12 cellular contexts compared by ENCODE assay signal in genomic region chr17:75906143-75906884, GRCh38. TPM values are rescaled to one million over a fixed set of nuclear protein-coding genes. Genes with fewer than 3 reads are reported as not detected.
DNase-seq lines count a peak whose midpoint lies in the region; ATAC-seq, FAIRE-seq and TF ChIP-seq lines count a peak whose summit lies in the region.
"Had no signal": no experiment of that assay in that cellular context is flagged by ENCODE, and none has a peak within 500 bp of the region (broad histone marks: within the 10 kb centered on the region; RNA-seq: fewer than 3 reads in every experiment).

No MANE protein-coding gene starts in this region.

- TF ChIP-seq EP300 in A549 (IDR thresholded peaks at IDR 0.05): no peak
- TF ChIP-seq EP300 in K562 (IDR thresholded peaks at IDR 0.05; ENCODE audit: low read length): no peak

- H3K4me1 ChIP-seq in A549: peaks cover 22% of the 10 kb centered on the region
- H3K4me1 ChIP-seq in DND-41 (ENCODE audit: insufficient read depth, low read length): peaks cover 29% of the 10 kb centered on the region
- peaks cover 6 to 46% of the 10 kb centered on the region in 2 experiments; a peak in 4 of 5 replicates for H3K4me1 ChIP-seq in K562 (replicated peaks in 1 of 2; ENCODE audit: control insufficient read depth in 2 of 2, insufficient read depth in 2 of 2, low read length in 2 of 2)
- H3K4me1 ChIP-seq in smooth muscle cell (ENCODE audit: low read depth): peaks cover 16% of the 10 kb centered on the region

- no peaks in the 10 kb centered on the region for H3K27me3 Mint-ChIP-seq in natural killer cell (ENCODE audit: low read depth in 2 of 2)

- ATAC-seq in A549 (no peak), DND-41 (ENCODE audit: insufficient read depth, low read depth) (no peak), K562 (no peak), natural killer cell (no peak), GM18867 (IDR thresholded peaks at IDR 0.05; ENCODE audit: unreplicated experiment) (no peak)

- H3K9ac ChIP-seq in DND-41 (ENCODE audit: low read depth, low read length) (peak overlapping the region; percentile 81), K562 (ENCODE audit: insufficient read depth in 1 of 2, low read depth in 2 of 2, low read length in 2 of 2) (peak overlapping the region in 1 of 2 experiments; percentile 37; a peak in 1 of 4 replicates), smooth muscle cell (ENCODE audit: low read depth) (no peak overlapping the region)

- no peak for TF ChIP-seq RAD21 in A549 (conservative IDR thresholded peaks at IDR 0.05 in 1 of 2, IDR thresholded peaks at IDR 0.05 in 1 of 2)
- no peak for TF ChIP-seq RAD21 in K562 (CRISPR knock-in tag; conservative IDR thresholded peaks at IDR 0.05 in 1 of 2, IDR thresholded peaks at IDR 0.05 in 1 of 2)

- in situ Hi-C loops in K562 (cut with MboI) (loop anchor here (5.0 kb wide), 1 partner anchor 101 kb away; no protein-coding TSS in a partner anchor), GM13976 (cut with MboI; ENCODE audit: low sequenced_read_pairs, unreplicated experiment) (loop anchor here (25.0 kb wide), 1 partner anchor 381 kb away; no protein-coding TSS in a partner anchor)

- H2AFZ ChIP-seq in DND-41 (ENCODE audit: low read depth, low read length) (peak overlapping the region; percentile 64), K562 (ENCODE audit: low read depth, low read length) (peak overlapping the region; percentile 61; the same call in 1 of the 2 replicates), smooth muscle cell (ENCODE audit: low read depth) (no peak overlapping the region)

- peaks cover 4% of the 10 kb centered on the region for H3F3A ChIP-seq in smooth muscle cell (ENCODE audit: low read depth)

- TF ChIP-seq POLR2A in A549 (IDR thresholded peaks at IDR 0.05; ENCODE audit: low read length) (no peak), K562 (conservative IDR thresholded peaks at IDR 0.05) (no peak)

- H3K79me2 ChIP-seq in DND-41 (ENCODE audit: insufficient read depth, low read length) (peaks cover 27% of the 10 kb centered on the region), K562 (ENCODE audit: control insufficient read depth, insufficient read depth, low read length) (peaks cover 20% of the 10 kb centered on the region), smooth muscle cell (ENCODE audit: low read depth) (peaks cover 7% of the 10 kb centered on the region)

- no TSS peak for BruUV-seq in K562 (replicated peaks; lab: Mats Ljungman, UMichigan)

- FAIRE-seq in A549 (lab: Jason Lieb, UNC) (no peak), K562 (lab: Jason Lieb, UNC) (no peak)
- FAIRE-seq: D721Med, GM12892, RCC 7860 had no signal

- no peak for TF ChIP-seq CTCF in A549 (IDR thresholded peaks at IDR 0.05)
- TF ChIP-seq CTCF in DND-41 (IDR thresholded peaks at IDR 0.05; ENCODE audit: borderline replicate concordance, extremely low read depth, low read length, poor library complexity, severe bottlenecking): no peak
- TF ChIP-seq CTCF in K562 (IDR thresholded peaks at IDR 0.05 in 2 of 3, conservative IDR thresholded peaks at IDR 0.05 in 1 of 3; ENCODE audit: insufficient read depth in 2 of 3, low read depth in 1 of 3, low read length in 3 of 3): no peak
- no peak for TF ChIP-seq CTCF in natural killer cell (IDR thresholded peaks at IDR 0.05)
- no peak for TF ChIP-seq CTCF in smooth muscle cell (IDR thresholded peaks at IDR 0.05; ENCODE audit: borderline replicate concordance, insufficient read depth, poor library complexity, severe bottlenecking)
- TF ChIP-seq CTCF in GM13976 (IDR thresholded peaks at IDR 0.05; ENCODE audit: borderline replicate concordance, control extremely low read depth, extremely low read depth, insufficient read depth, missing control alignments): no peak

- CTCF ChIA-PET in A549 (lab: Yijun Ruan, JAX) (interaction anchor here (1.0 to 22.8 kb wide), 18 partner anchors 10 to 465 kb away, joined by 3 to 513 read pairs (median 5); partner anchors contain the start of genes CDK3, TRIM47, TRIM65 and UNC13D), K562 (lab: Yijun Ruan, JAX; ENCODE audit: low intra/inter-chr PET ratio) (interaction anchor here (0.6 to 3.9 kb wide), 2 partner anchors 99 to 391 kb away, joined by 3 to 47 read pairs; no protein-coding TSS in a partner anchor)

- WGBS in A549 (ENCODE audit: missing lambda C conversion rate): 92% methylated on average over 10 of the region's 10 CpGs
- 79% methylated on average over 6 of the region's 10 CpGs for whole genome bisulfite sequencing in K562 (ENCODE audit: insufficient coverage, low coverage, missing lambda C conversion rate)
- WGBS in smooth muscle cell (ENCODE audit: low lambda C conversion rate): 85% methylated on average over 10 of the region's 10 CpGs

- DNase-seq in A549 (ENCODE audit: low read depth in 1 of 2, low spot score in 1 of 2) (no peak), DND-41 (no peak), K562 (ENCODE audit: extremely low read depth in 1 of 4, low spot score in 3 of 4) (no peak), natural killer cell (no peak), SIG-M5 treated with dmso at 0.1 percent for 504 hours (lab: John Stamatoyannopoulos, UW; ENCODE audit: unreplicated experiment) (no peak), smooth muscle cell (lab: John Stamatoyannopoulos, UW; ENCODE audit: unreplicated experiment) (no peak), GM13976 (ENCODE audit: low spot score) (no peak)
- DNase-seq: NCI-H2081 had no signal

- peaks cover 0 to 14% of the 10 kb centered on the region in 2 donors for H3K4me1 Mint-ChIP-seq in natural killer cell

- H3K4me3 ChIP-seq in A549: no peak overlapping the region
- H3K4me3 ChIP-seq in DND-41 (ENCODE audit: low read depth in 1 of 2, low read length in 2 of 2): peak overlapping the region in 1 of 2 experiments; percentile 85; a peak in 1 of 4 replicates
- H3K4me3 ChIP-seq in K562: no peak overlapping the region
- H3K4me3 ChIP-seq in smooth muscle cell: no peak overlapping the region

- H3K9me3 ChIP-seq in A549 (no peaks in the 10 kb centered on the region), DND-41 (ENCODE audit: insufficient read depth, low read length, severe bottlenecking) (no peaks in the 10 kb centered on the region), K562 (replicated peaks; ENCODE audit: control insufficient read depth, insufficient read depth, low read depth, low read length) (no peaks in the 10 kb centered on the region), smooth muscle cell (replicated peaks; ENCODE audit: low read depth) (no peaks in the 10 kb centered on the region)

- peaks cover 20% of the 10 kb centered on the region for H3K36me3 ChIP-seq in DND-41 (ENCODE audit: insufficient read depth, low read length)
- peaks cover 22% of the 10 kb centered on the region; the same call in 2 of the 3 replicates for H3K36me3 ChIP-seq in K562 (ENCODE audit: control insufficient read depth, insufficient read depth, low read length)
- no peaks in the 10 kb centered on the region for H3K36me3 ChIP-seq in smooth muscle cell (ENCODE audit: low read depth)

- peak overlapping the region; percentile 75; the same call in 1 of the 3 replicates for H3K4me2 ChIP-seq in A549
- H3K4me2 ChIP-seq in DND-41 (ENCODE audit: insufficient read depth, low read length): peak overlapping the region; percentile 87; the same call in 1 of the 2 replicates
- no peak overlapping the region for H3K4me2 ChIP-seq in K562 (ENCODE audit: insufficient read depth, low read length)
- H3K4me2 ChIP-seq in smooth muscle cell: no peak overlapping the region

- POLR2A ChIA-PET in A549 (lab: Yijun Ruan, JAX): interaction anchor here (0.6 to 2.8 kb wide), 2 partner anchors 72 to 410 kb away, joined by 7 read pairs; partner anchors contain the start of genes ACOX1 and TEN1
- POLR2A ChIA-PET in K562 (lab: Yijun Ruan, JAX): interaction anchor here (1.5 to 1.6 kb wide), 2 partner anchors 16 to 102 kb away, joined by 3 to 5 read pairs; no protein-coding TSS in a partner anchor

- no peaks in the 10 kb centered on the region for H3K9me1 ChIP-seq in K562 (ENCODE audit: control insufficient read depth, insufficient read depth, low read length)

- H4K20me1 ChIP-seq in DND-41 (ENCODE audit: insufficient read depth, low read length) (no peaks in the 10 kb centered on the region), K562 (replicated peaks; ENCODE audit: control insufficient read depth, insufficient read depth, low read length) (no peaks in the 10 kb centered on the region), smooth muscle cell (ENCODE audit: low read depth) (no peaks in the 10 kb centered on the region)

- no peaks in the 10 kb centered on the region for H3K36me3 Mint-ChIP-seq in natural killer cell

- intact Hi-C loops in K562 (cut with micrococcal nuclease) (loop anchor here (5.0 kb wide), 1 partner anchor 81 kb away; no protein-coding TSS in a partner anchor), natural killer cell (cut with micrococcal nuclease) (no loop called here)

- H3K4me3 Mint-ChIP-seq in natural killer cell: peak overlapping the region; percentile 62

- H3K27ac ChIP-seq in A549: peak overlapping the region; percentile 27 to 93; a peak in 3 of 6 replicates
- H3K27ac ChIP-seq in DND-41 (ENCODE audit: low read length): peak overlapping the region; percentile 56
- no peak overlapping the region for H3K27ac ChIP-seq in K562 (ENCODE audit: extremely low read depth, low read depth, low read length)
- H3K27ac ChIP-seq in smooth muscle cell (ENCODE audit: low read depth): no peak overlapping the region

- H3K27ac Mint-ChIP-seq in natural killer cell: peak overlapping the region in 1 of 2 donors; percentile 75

- H3K27me3 ChIP-seq in DND-41 (ENCODE audit: insufficient read depth, low read length, poor library complexity) (no peaks in the 10 kb centered on the region), K562 (ENCODE audit: control insufficient read depth in 2 of 2, insufficient read depth in 2 of 2, low read length in 2 of 2) (no peaks in the 10 kb centered on the region), smooth muscle cell (ENCODE audit: low read depth) (no peaks in the 10 kb centered on the region)

- no peaks in the 10 kb centered on the region for H3K9me3 Mint-ChIP-seq in natural killer cell

RNA-seq across cellular contexts. Expression of gene MRPL38, which starts 1.6 kb away (rescaled TPM):
- polyA plus RNA-seq in A549 (2011; rRNA removed) (43.4 and 53.5 TPM in 2 replicates), A549 (2017; fragmentation: RNase III; extraction: RNeasy Plus Mini Kit Qiagen cat#74134 plus additional on column Dnase treatment) (102 to 105 TPM (median 104 TPM) in 3 replicates), K562 (2011; rRNA removed) (43.6 and 104 TPM in 2 replicates), K562 (2014; fragmentation: Illumina TruSeq; extraction: Trizol) (63.6 and 69.3 TPM in 2 replicates), K562 (2014; fragmentation: Nextera tagmentation; extraction: Ambion mirVana) (10 to 100 TPM in 1 of 2 experiments, 1 to 10 TPM in 1; 4.5 to 13.6 TPM), K562 (2014; rRNA removed) (74.0 and 77.0 TPM in 2 replicates), smooth muscle cell (90.5 and 107 TPM in 2 replicates)
- 126 and 151 TPM in 2 replicates for polyA plus RNA-seq in A549 (2012; cell fraction: cytosol; rRNA removed)
- polyA plus RNA-seq in A549 (2012; cell fraction: nucleus; rRNA removed): 315 and 362 TPM in 2 replicates
- polyA minus RNA-seq in A549 (2011; rRNA and poly(A)+ RNA removed): 63.6 and 110 TPM in 2 replicates
- total RNA-seq in K562 (2011; cell fraction: chromatin; rRNA removed; ENCODE audit: low replicate concordance): 88.0 and 309 TPM in 2 replicates
- total RNA-seq in K562 (2011; cell fraction: nucleolus; rRNA removed): 283 and 294 TPM in 2 replicates
- 137 and 171 TPM in 2 replicates for total RNA-seq in K562 (2011; cell fraction: nucleoplasm; rRNA removed)
- total RNA-seq in K562 (2014; rRNA removed) (48.5 and 75.0 TPM in 2 replicates), K562 (2014; rRNA removed; fragmentation: Illumina TruSeq; extraction: Trizol) (27.8 and 35.4 TPM in 2 replicates), K562 (2015; rRNA removed; fragmentation: Illumina TruSeq; extraction: Trizol) (72.6 and 73.6 TPM in 2 replicates), K562 (2021) (154 and 155 TPM in 2 replicates), natural killer cell (100 to 1,000 TPM in 1 of 3 donors, 10 to 100 TPM in 2; 68.6 to 110 (median 96.7) TPM), smooth muscle cell (32.6 and 48.4 TPM in 2 replicates)
- 59.5 and 89.1 TPM in 2 replicates for polyA plus RNA-seq in K562 (2011; cell fraction: cytosol; rRNA removed)
- polyA plus RNA-seq in K562 (2011; cell fraction: nucleus; rRNA removed): 334 and 446 TPM in 2 replicates
- polyA plus RNA-seq in K562 (2012): 66.7 and 93.4 TPM in 2 replicates
- 14.0 and 20.7 TPM in 2 replicates for polyA minus RNA-seq in K562 (2011; rRNA and poly(A)+ RNA removed)
- polyA minus RNA-seq in K562 (2011; cell fraction: cytosol; rRNA and poly(A)+ RNA removed): 44.3 and 58.0 TPM in 2 replicates
- 68.3 and 81.8 TPM in 2 replicates for polyA minus RNA-seq in K562 (2011; cell fraction: nucleus; rRNA and poly(A)+ RNA removed)

RNA-seq across cellular contexts. Expression of gene TRIM65, which starts 9.6 kb away (rescaled TPM):
- polyA plus RNA-seq in A549 (2011; rRNA removed) (13.5 and 17.4 TPM in 2 replicates), A549 (2017; fragmentation: RNase III; extraction: RNeasy Plus Mini Kit Qiagen cat#74134 plus additional on column Dnase treatment) (26.2 to 30.2 TPM (median 30.1 TPM) in 3 replicates), K562 (2011; rRNA removed) (19.5 and 22.1 TPM in 2 replicates), K562 (2014; fragmentation: Illumina TruSeq; extraction: Trizol) (22.9 and 26.1 TPM in 2 replicates), K562 (2014; fragmentation: Nextera tagmentation; extraction: Ambion mirVana) (1 to 10 TPM; 2.8 to 5.8 TPM), K562 (2014; rRNA removed) (33.7 and 34.1 TPM in 2 replicates), smooth muscle cell (15.4 and 17.4 TPM in 2 replicates)
- 17.8 and 28.0 TPM in 2 replicates for polyA plus RNA-seq in A549 (2012; cell fraction: cytosol; rRNA removed)
- 46.1 and 47.2 TPM in 2 replicates for polyA plus RNA-seq in A549 (2012; cell fraction: nucleus; rRNA removed)
- 12.7 and 16.0 TPM in 2 replicates for polyA minus RNA-seq in A549 (2011; rRNA and poly(A)+ RNA removed)
- 19.3 and 28.3 TPM in 2 replicates for total RNA-seq in K562 (2011; cell fraction: chromatin; rRNA removed; ENCODE audit: low replicate concordance)
- total RNA-seq in K562 (2011; cell fraction: nucleolus; rRNA removed): 19.3 and 26.6 TPM in 2 replicates
- total RNA-seq in K562 (2011; cell fraction: nucleoplasm; rRNA removed): 25.9 and 39.3 TPM in 2 replicates
- total RNA-seq in K562 (2014; rRNA removed) (34.3 and 47.5 TPM in 2 replicates), K562 (2014; rRNA removed; fragmentation: Illumina TruSeq; extraction: Trizol) (16.2 and 20.0 TPM in 2 replicates), K562 (2015; rRNA removed; fragmentation: Illumina TruSeq; extraction: Trizol) (26.6 and 28.2 TPM in 2 replicates), K562 (2021) (45.5 and 45.7 TPM in 2 replicates), natural killer cell (10 to 100 TPM; 19.2 to 26.9 (median 22.5) TPM), smooth muscle cell (9.8 and 13.3 TPM in 2 replicates)
- polyA plus RNA-seq in K562 (2011; cell fraction: cytosol; rRNA removed): 25.9 and 37.2 TPM in 2 replicates
- 20.7 and 27.8 TPM in 2 replicates for polyA plus RNA-seq in K562 (2011; cell fraction: nucleus; rRNA removed)
- polyA plus RNA-seq in K562 (2012): 26.3 and 33.8 TPM in 2 replicates
- polyA minus RNA-seq in K562 (2011; rRNA and poly(A)+ RNA removed): 6.3 and 7.0 TPM in 2 replicates
- polyA minus RNA-seq in K562 (2011; cell fraction: cytosol; rRNA and poly(A)+ RNA removed): 14.6 and 24.0 TPM in 2 replicates
- 6.7 and 8.7 TPM in 2 replicates for polyA minus RNA-seq in K562 (2011; cell fraction: nucleus; rRNA and poly(A)+ RNA removed)

RNA-seq across cellular contexts. Expression of gene TRIM47, which starts 27.9 kb away (rescaled TPM):
- 19.6 and 26.7 TPM in 2 replicates for polyA plus RNA-seq in A549 (2011; rRNA removed)
- 50.0 and 67.2 TPM in 2 replicates for polyA plus RNA-seq in A549 (2012; cell fraction: cytosol; rRNA removed)
- polyA plus RNA-seq in A549 (2012; cell fraction: nucleus; rRNA removed): 162 and 183 TPM in 2 replicates
- polyA plus RNA-seq in A549 (2017; fragmentation: RNase III; extraction: RNeasy Plus Mini Kit Qiagen cat#74134 plus additional on column Dnase treatment): 45.3 to 54.7 TPM (median 46.6 TPM) in 3 replicates
- 31.2 and 34.8 TPM in 2 replicates for polyA minus RNA-seq in A549 (2011; rRNA and poly(A)+ RNA removed)
- 3.4 and 21.0 TPM in 2 replicates for total RNA-seq in K562 (2011; cell fraction: chromatin; rRNA removed; ENCODE audit: low replicate concordance)
- 13.6 and 18.0 TPM in 2 replicates for total RNA-seq in K562 (2011; cell fraction: nucleolus; rRNA removed)
- total RNA-seq in K562 (2011; cell fraction: nucleoplasm; rRNA removed): 5.5 and 10.1 TPM in 2 replicates
- 4.0 and 4.6 TPM in 2 replicates for total RNA-seq in K562 (2014; rRNA removed)
- total RNA-seq in K562 (2014; rRNA removed; fragmentation: Illumina TruSeq; extraction: Trizol): 1.0 and 1.1 TPM in 2 replicates
- total RNA-seq in K562 (2015; rRNA removed; fragmentation: Illumina TruSeq; extraction: Trizol): 3.9 and 4.3 TPM in 2 replicates
- total RNA-seq in K562 (2021): 5.8 and 6.1 TPM in 2 replicates
- polyA plus RNA-seq in K562 (2011; rRNA removed): 3.2 and 5.6 TPM in 2 replicates
- polyA plus RNA-seq in K562 (2011; cell fraction: cytosol; rRNA removed): 5.1 and 9.1 TPM in 2 replicates
- 15.5 and 18.6 TPM in 2 replicates for polyA plus RNA-seq in K562 (2011; cell fraction: nucleus; rRNA removed)
- 4.2 and 6.8 TPM in 2 replicates for polyA plus RNA-seq in K562 (2012)
- polyA plus RNA-seq in K562 (2014; fragmentation: Illumina TruSeq; extraction: Trizol): 1.9 and 3.4 TPM in 2 replicates
- under 1 TPM; 0.56 to 0.63 TPM for polyA plus RNA-seq in K562 (2014; fragmentation: Nextera tagmentation; extraction: Ambion mirVana)
- polyA plus RNA-seq in K562 (2014; rRNA removed): 3.7 and 5.5 TPM in 2 replicates
- polyA minus RNA-seq in K562 (2011; rRNA and poly(A)+ RNA removed): 1.9 and 2.6 TPM in 2 replicates
- 4.6 and 5.6 TPM in 2 replicates for polyA minus RNA-seq in K562 (2011; cell fraction: cytosol; rRNA and poly(A)+ RNA removed)
- polyA minus RNA-seq in K562 (2011; cell fraction: nucleus; rRNA and poly(A)+ RNA removed): 8.6 and 9.2 TPM in 2 replicates
- total RNA-seq in natural killer cell: 1 to 10 TPM; 1.2 to 2.5 (median 2.0) TPM
- total RNA-seq in smooth muscle cell: 3.8 and 8.7 TPM in 2 replicates
- 16.1 and 31.7 TPM in 2 replicates for polyA plus RNA-seq in smooth muscle cell

RNA-seq across cellular contexts. Expression of gene FBF1, which starts 34.5 kb away (rescaled TPM):
- polyA plus RNA-seq in A549 (2011; rRNA removed): 7.9 and 8.5 TPM in 2 replicates
- polyA plus RNA-seq in A549 (2012; cell fraction: cytosol; rRNA removed): 20.6 and 24.2 TPM in 2 replicates
- 113 and 149 TPM in 2 replicates for polyA plus RNA-seq in A549 (2012; cell fraction: nucleus; rRNA removed)
- 14.6 to 17.8 TPM (median 17.3 TPM) in 3 replicates for polyA plus RNA-seq in A549 (2017; fragmentation: RNase III; extraction: RNeasy Plus Mini Kit Qiagen cat#74134 plus additional on column Dnase treatment)
- polyA minus RNA-seq in A549 (2011; rRNA and poly(A)+ RNA removed): 14.7 and 15.0 TPM in 2 replicates
- total RNA-seq in K562 (2011; cell fraction: chromatin; rRNA removed; ENCODE audit: low replicate concordance): 56.4 and 138 TPM in 2 replicates
- 62.1 and 85.9 TPM in 2 replicates for total RNA-seq in K562 (2011; cell fraction: nucleolus; rRNA removed)
- 55.3 and 58.6 TPM in 2 replicates for total RNA-seq in K562 (2011; cell fraction: nucleoplasm; rRNA removed)
- total RNA-seq in K562 (2014; rRNA removed): 14.5 and 14.8 TPM in 2 replicates
- total RNA-seq in K562 (2014; rRNA removed; fragmentation: Illumina TruSeq; extraction: Trizol): 5.2 and 5.4 TPM in 2 replicates
- total RNA-seq in K562 (2015; rRNA removed; fragmentation: Illumina TruSeq; extraction: Trizol): 7.5 and 7.7 TPM in 2 replicates
- 10.6 and 14.7 TPM in 2 replicates for total RNA-seq in K562 (2021)
- polyA plus RNA-seq in K562 (2011; rRNA removed): 10.2 and 11.1 TPM in 2 replicates
- polyA plus RNA-seq in K562 (2011; cell fraction: cytosol; rRNA removed): 5.8 and 10.5 TPM in 2 replicates
- 54.5 and 90.0 TPM in 2 replicates for polyA plus RNA-seq in K562 (2011; cell fraction: nucleus; rRNA removed)
- 9.0 and 13.6 TPM in 2 replicates for polyA plus RNA-seq in K562 (2012)
- 5.3 and 5.6 TPM in 2 replicates for polyA plus RNA-seq in K562 (2014; fragmentation: Illumina TruSeq; extraction: Trizol)
- polyA plus RNA-seq in K562 (2014; fragmentation: Nextera tagmentation; extraction: Ambion mirVana): under 1 TPM; 0.46 to 0.55 TPM
- 11.9 and 14.9 TPM in 2 replicates for polyA plus RNA-seq in K562 (2014; rRNA removed)
- 13.1 and 15.0 TPM in 2 replicates for polyA minus RNA-seq in K562 (2011; rRNA and poly(A)+ RNA removed)
- polyA minus RNA-seq in K562 (2011; cell fraction: cytosol; rRNA and poly(A)+ RNA removed): 6.8 and 10.3 TPM in 2 replicates
- 27.5 and 29.6 TPM in 2 replicates for polyA minus RNA-seq in K562 (2011; cell fraction: nucleus; rRNA and poly(A)+ RNA removed)
- total RNA-seq in natural killer cell: 10 to 100 TPM; 24.9 to 34.0 (median 33.0) TPM
- total RNA-seq in smooth muscle cell: 8.4 and 21.8 TPM in 2 replicates
- polyA plus RNA-seq in smooth muscle cell: 4.6 and 8.2 TPM in 2 replicates

RNA-seq across cellular contexts. Expression of gene WBP2, which starts 51.2 kb away (rescaled TPM):
- polyA plus RNA-seq in A549 (2011; rRNA removed) (35.6 and 39.7 TPM in 2 replicates), A549 (2017; fragmentation: RNase III; extraction: RNeasy Plus Mini Kit Qiagen cat#74134 plus additional on column Dnase treatment) (111 to 131 TPM (median 116 TPM) in 3 replicates), K562 (2011; rRNA removed) (20.0 and 81.3 TPM in 2 replicates), K562 (2014; fragmentation: Illumina TruSeq; extraction: Trizol) (68.6 and 96.0 TPM in 2 replicates), K562 (2014; fragmentation: Nextera tagmentation; extraction: Ambion mirVana) (1 to 10 TPM; 2.2 to 3.7 TPM), K562 (2014; rRNA removed) (30.9 and 33.1 TPM in 2 replicates), smooth muscle cell (91.4 and 111 TPM in 2 replicates)
- 26.6 and 35.4 TPM in 2 replicates for polyA plus RNA-seq in A549 (2012; cell fraction: cytosol; rRNA removed)
- 60.1 and 71.4 TPM in 2 replicates for polyA plus RNA-seq in A549 (2012; cell fraction: nucleus; rRNA removed)
- polyA minus RNA-seq in A549 (2011; rRNA and poly(A)+ RNA removed): 31.8 and 40.3 TPM in 2 replicates
- 86.2 and 163 TPM in 2 replicates for total RNA-seq in K562 (2011; cell fraction: chromatin; rRNA removed; ENCODE audit: low replicate concordance)
- 82.5 and 95.5 TPM in 2 replicates for total RNA-seq in K562 (2011; cell fraction: nucleolus; rRNA removed)
- 79.1 and 87.2 TPM in 2 replicates for total RNA-seq in K562 (2011; cell fraction: nucleoplasm; rRNA removed)
- total RNA-seq in K562 (2014; rRNA removed) (25.2 and 35.8 TPM in 2 replicates), K562 (2014; rRNA removed; fragmentation: Illumina TruSeq; extraction: Trizol) (18.1 and 22.9 TPM in 2 replicates), K562 (2015; rRNA removed; fragmentation: Illumina TruSeq; extraction: Trizol) (13.8 and 16.2 TPM in 2 replicates), K562 (2021) (63.5 and 74.3 TPM in 2 replicates), natural killer cell (100 to 1,000 TPM in 1 of 3 donors, 10 to 100 TPM in 2; 81.1 to 106 (median 95.2) TPM), smooth muscle cell (26.4 and 27.6 TPM in 2 replicates)
- 25.6 and 40.9 TPM in 2 replicates for polyA plus RNA-seq in K562 (2011; cell fraction: cytosol; rRNA removed)
- polyA plus RNA-seq in K562 (2011; cell fraction: nucleus; rRNA removed): 60.4 and 70.3 TPM in 2 replicates
- 83.9 and 158 TPM in 2 replicates for polyA plus RNA-seq in K562 (2012)
- 25.4 and 47.1 TPM in 2 replicates for polyA minus RNA-seq in K562 (2011; rRNA and poly(A)+ RNA removed)
- polyA minus RNA-seq in K562 (2011; cell fraction: cytosol; rRNA and poly(A)+ RNA removed): 45.1 and 49.2 TPM in 2 replicates
- polyA minus RNA-seq in K562 (2011; cell fraction: nucleus; rRNA and poly(A)+ RNA removed): 30.4 and 43.1 TPM in 2 replicates

Comparison
In these comparisons a context has a peak if more than half of its experiments do, and no peak if none do; other contexts are left out.
1. H3K27ac ChIP-seq: peak in A549 (2 of 2) and DND-41 (single experiment); none in K562 (single experiment) and smooth muscle cell (single experiment).
2. H3K4me2 ChIP-seq: peak in A549 (single experiment) and DND-41 (single experiment); none in K562 (single experiment) and smooth muscle cell (single experiment).